In genomic region chr6:146972526-146972925, GRCh38 we compare ENCODE assay signal across 20 cellular contexts.
"Had no signal": no experiment of that assay in that cellular context is flagged by ENCODE, and none has a peak within 500 bp of the region (broad histone marks: within the 10 kb centered on the region; RNA-seq: fewer than 3 reads in every experiment).

No MANE protein-coding gene starts in this region.

- FAIRE-seq: keratinocyte had no signal

- H3K27ac ChIP-seq: dorsolateral prefrontal cortex, foreskin keratinocyte, left lung, lower lobe of right lung, right atrium auricular region, tibial artery, upper lobe of left lung, uterus had no signal

- H3K4me3 ChIP-seq: dorsolateral prefrontal cortex, left lung, lower lobe of right lung, right atrium auricular region, tibial artery, upper lobe of left lung, uterus had no signal

- H3K4me3 Mint-ChIP-seq: immature natural killer cell; memory B cell; mesothelial cell of epicardium; natural killer cell; neural crest cell; stimulated activated effector memory CD8-positive, alpha-beta T cell treated with anti-CD3 and anti-CD28 coated beads, Interleukin-12 subunit alpha, Interleukin-12 subunit beta, amount 100 ng/mL, for 72 hours; stimulated activated naive CD8-positive, alpha-beta T cell treated with anti-CD3 and anti-CD28 coated beads, Interleukin-15, Interleukin-2, amounts not matched to agents 100 ng/mL and 50 ng/mL, for 24 hours had no signal

- ATAC-seq: foreskin keratinocyte; left lung; lower lobe of right lung; natural killer cell; stimulated activated effector memory CD8-positive, alpha-beta T cell treated with anti-CD3 and anti-CD28 coated beads, Interleukin-12 subunit alpha, Interleukin-12 subunit beta, amount 100 ng/mL, for 72 hours had no signal

- H3K9me3 Mint-ChIP-seq: memory B cell; mesothelial cell of epicardium; neural crest cell; stimulated activated effector memory CD8-positive, alpha-beta T cell treated with anti-CD3 and anti-CD28 coated beads, Interleukin-12 subunit alpha, Interleukin-12 subunit beta, amount 100 ng/mL, for 72 hours; stimulated activated naive CD8-positive, alpha-beta T cell treated with anti-CD3 and anti-CD28 coated beads, Interleukin-15, Interleukin-2, amounts not matched to agents 100 ng/mL and 50 ng/mL, for 24 hours had no signal

- H3K36me3 ChIP-seq: left lung, lower lobe of right lung, right atrium auricular region, tibial artery, upper lobe of left lung, uterus had no signal

- H3K36me3 Mint-ChIP-seq: immature natural killer cell; memory B cell; mesothelial cell of epicardium; natural killer cell; stimulated activated effector memory CD8-positive, alpha-beta T cell treated with anti-CD3 and anti-CD28 coated beads, Interleukin-12 subunit alpha, Interleukin-12 subunit beta, amount 100 ng/mL, for 72 hours had no signal

- H3K4me1 Mint-ChIP-seq: immature natural killer cell; memory B cell; natural killer cell; neural crest cell; stimulated activated effector memory CD8-positive, alpha-beta T cell treated with anti-CD3 and anti-CD28 coated beads, Interleukin-12 subunit alpha, Interleukin-12 subunit beta, amount 100 ng/mL, for 72 hours had no signal

- H3K27me3 ChIP-seq: dorsolateral prefrontal cortex, foreskin keratinocyte, left lung, right atrium auricular region, tibial artery, upper lobe of left lung, uterus had no signal

- H3K27me3 Mint-ChIP-seq: memory B cell; stimulated activated naive CD8-positive, alpha-beta T cell treated with anti-CD3 and anti-CD28 coated beads, Interleukin-15, Interleukin-2, amounts not matched to agents 100 ng/mL and 50 ng/mL, for 24 hours had no signal

- H3K27ac Mint-ChIP-seq: immature natural killer cell; memory B cell; mesothelial cell of epicardium; natural killer cell; stimulated activated effector memory CD8-positive, alpha-beta T cell treated with anti-CD3 and anti-CD28 coated beads, Interleukin-12 subunit alpha, Interleukin-12 subunit beta, amount 100 ng/mL, for 72 hours; stimulated activated naive CD8-positive, alpha-beta T cell treated with anti-CD3 and anti-CD28 coated beads, Interleukin-15, Interleukin-2, amounts not matched to agents 100 ng/mL and 50 ng/mL, for 24 hours had no signal

- H3K4me1 ChIP-seq: foreskin keratinocyte, left lung, lower lobe of right lung, right atrium auricular region, upper lobe of left lung, uterus had no signal

- DNase-seq: cortex of kidney; dorsolateral prefrontal cortex; effector CD8-positive, alpha-beta T cell; foreskin keratinocyte; immature natural killer cell; lower lobe of right lung; natural killer cell; stimulated activated CD4-positive, alpha-beta T cell treated with anti-CD3 and anti-CD28 coated beads, Interleukin-4, amount 100 ng/mL, for 1 hour; stimulated activated CD8-positive, alpha-beta memory T cell treated with anti-CD3 and anti-CD28 coated beads, Interleukin-4, amount 100 ng/mL, for 48 hours; tibial artery; uterus had no signal

- H3K9me3 ChIP-seq: left lung, lower lobe of right lung, right atrium auricular region, tibial artery, upper lobe of left lung, uterus had no signal
